20 cellular contexts compared by ENCODE assay signal in genomic region chr2:18501156-18501555, GRCh38.
"Had no signal": no experiment of that assay in that cellular context is flagged by ENCODE, and none has a peak within 500 bp of the region (broad histone marks: within the 10 kb centered on the region; RNA-seq: fewer than 3 reads in every experiment).

No MANE protein-coding gene starts in this region.

- H3K36me3 ChIP-seq: MG63 had no signal

- H3K4me3 ChIP-seq: MG63 had no signal

- DNase-seq: Karpas-422, KG1, MG63, NCI-H1092 treated with DMSO at 0.1 percent for 48 hours, NCI-H1436, NCI-H187, NCI-H2029, NCI-H2081 treated with DMSO at 0.1 percent for 48 hours, NCI-H2171, NCI-H226, NCI-H446, NCI-H510A, NCI-H524 treated with DMSO at 0.1 percent for 48 hours, NCI-H69, NCI-H774, Right ventricle myocardium superior, RPMI8226, SIG-M5, SK-N-SH, SW 1271 had no signal

- H3K9ac ChIP-seq: SK-N-SH had no signal

- H3K9me3 ChIP-seq: MG63, SK-N-SH had no signal

- H3K4me2 ChIP-seq: SK-N-SH had no signal

- H3K27me3 ChIP-seq: MG63 had no signal
